8 cellular contexts compared by ENCODE assay signal in genomic region chr1:151327223-151327902, GRCh38. TPM values are rescaled to one million over a fixed set of nuclear protein-coding genes. Genes with fewer than 3 reads are reported as not detected.
DNase-seq lines count a peak whose midpoint lies in the region; ATAC-seq and TF ChIP-seq lines count a peak whose summit lies in the region.

Gene PI4KB, minus strand, starts transcription at chr1:151327416. Its CDS starts 10,935 bp downstream, at chr1:151316481.

- no peaks in the 10 kb centered on the region for H3K27me3 ChIP-seq in Peyer's patch

- peak within 1 kb of the TSS; percentile 59 to 85 (median 76) for H3K4me3 ChIP-seq in Peyer's patch

- peak within 1 kb of the TSS; percentile 72 for H3K27ac ChIP-seq in KOPT-K1 (ENCODE audit: low read depth, low read length, poor library complexity, severe bottlenecking)
- H3K27ac ChIP-seq in Peyer's patch = peak within 1 kb of the TSS; percentile 83 to 91 (median 88)

- peaks cover 0 to 25% (median 4%) of the 10 kb centered on the region in 4 donors for H3K4me1 ChIP-seq in Peyer's patch

- peak; percentile 97 for DNase-seq in D341Med (ENCODE audit: low spot score)
- DNase-seq in Peyer's patch = peak; percentile 83 to 97 (median 91)
- peak; percentile 80 for DNase-seq in activated T-cell treated with anti-CD3 and anti-CD28 coated beads, Interleukin-2, amount 50 U/mL, for 4 hours
- DNase-seq in erythroblast (lab: John Stamatoyannopoulos, UW) = peak; percentile 98
- peak; percentile 97 for DNase-seq in mucosa of gallbladder (ENCODE audit: low spot score)
- DNase-seq in stimulated activated CD8-positive, alpha-beta memory T cell treated with anti-CD3 and anti-CD28 coated beads, Interleukin-4, amount 100 ng/mL, for 24 hours (ENCODE audit: low read depth) = peak; percentile 76

- H3K36me3 ChIP-seq in KOPT-K1 (ENCODE audit: insufficient read depth, low read length) = peaks cover 32% of the 10 kb centered on the region
- peaks cover 0 to 31% (median 0%) of the 10 kb centered on the region in 3 donors for H3K36me3 ChIP-seq in Peyer's patch

- H3K9me3 ChIP-seq in KOPT-K1 (ENCODE audit: insufficient read depth, low read length, poor library complexity, severe bottlenecking) = no peaks in the 10 kb centered on the region
- no peaks in the 10 kb centered on the region for H3K9me3 ChIP-seq in Peyer's patch

- no peaks in the 10 kb centered on the region for H3K9me3 Mint-ChIP-seq in activated T-cell treated with anti-CD3 and anti-CD28 coated beads, Interleukin-2, amount 50 U/mL, for 4 hours

- H3K4me1 Mint-ChIP-seq in activated T-cell treated with anti-CD3 and anti-CD28 coated beads, Interleukin-2, amount 50 U/mL, for 4 hours (ENCODE audit: low read depth) = peaks cover 33% of the 10 kb centered on the region

- H3K4me3 Mint-ChIP-seq in activated T-cell treated with anti-CD3 and anti-CD28 coated beads, Interleukin-2, amount 50 U/mL, for 4 hours = peak within 1 kb of the TSS; percentile 95

- peak; percentile 24 to 51 for TF ChIP-seq POLR2A in Peyer's patch (IDR thresholded peaks at IDR 0.05)
- TF ChIP-seq POLR2A in erythroblast (IDR thresholded peaks at IDR 0.05; ENCODE audit: low read length) = peak; percentile 68

- H3K27me3 Mint-ChIP-seq in activated T-cell treated with anti-CD3 and anti-CD28 coated beads, Interleukin-2, amount 50 U/mL, for 4 hours (ENCODE audit: low read depth) = no peaks in the 10 kb centered on the region

- TF ChIP-seq CTCF in Peyer's patch (IDR thresholded peaks at IDR 0.05) = no peak

- ATAC-seq in GM21619 (IDR thresholded peaks at IDR 0.05; ENCODE audit: unreplicated experiment) = peak; percentile 78
- peak; percentile 93 to 94 for ATAC-seq in activated T-cell treated with anti-CD3 and anti-CD28 coated beads, Interleukin-2, amount 50 U/mL, for 4 hours

- peaks cover 7% of the 10 kb centered on the region for H3K36me3 Mint-ChIP-seq in activated T-cell treated with anti-CD3 and anti-CD28 coated beads, Interleukin-2, amount 50 U/mL, for 4 hours (ENCODE audit: insufficient read depth)

RNA-seq across cellular contexts. Expression of gene PI4KB, which starts in this region (rescaled TPM):
- total RNA-seq in Peyer's patch (100 to 1,000 TPM in 1 of 4 donors, 10 to 100 TPM in 3; 68.0 to 147 (median 83.7) TPM), mucosa of gallbladder (71.4 TPM)
- total RNA-seq in activated T-cell treated with anti-CD3 and anti-CD28 coated beads, Interleukin-2, amount 50 U/mL, for 4 hours = 10 to 100 TPM; 50.9 to 60.2 (median 57.8) TPM

Comparison
In these comparisons a context has a peak if more than half of its experiments do, and no peak if none do; other contexts are left out.
1. Peak in every context shown above with its lines: DNase-seq, ATAC-seq, H3K4me3 ChIP-seq and H3K27ac ChIP-seq.